Comparison of ENCODE assay signal across 1 cellular context in the genomic region with DNA sequence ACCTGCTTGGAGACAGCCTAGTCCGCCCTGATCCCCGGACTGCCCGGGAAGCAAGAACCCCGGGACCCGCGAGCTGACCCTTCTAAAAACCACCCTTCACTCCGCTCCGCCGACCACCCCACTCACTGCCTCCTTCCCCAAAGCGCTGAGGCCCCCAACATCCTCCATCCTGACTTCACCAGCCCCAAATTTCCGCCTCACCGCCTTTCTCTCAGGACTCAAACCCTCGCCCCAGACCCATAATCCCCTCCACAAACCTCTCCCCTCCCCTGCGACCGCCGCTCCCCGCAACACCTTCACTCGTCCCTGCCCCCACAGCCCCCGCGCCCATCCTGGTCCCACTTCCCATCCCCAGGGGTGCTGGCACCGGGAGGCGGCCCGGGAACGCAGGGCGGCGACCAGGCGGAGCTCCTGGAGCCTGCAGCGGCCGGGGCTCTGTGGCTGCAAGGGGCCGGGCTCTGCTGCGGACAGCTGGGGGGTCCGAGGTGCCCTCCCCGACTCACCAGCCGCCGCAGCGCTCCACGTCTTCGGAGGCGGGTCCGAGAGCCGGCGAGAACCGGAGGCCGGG.
A peak's percentile ranks its signal among the peaks of the same experiment; 100 is the strongest.
TF ChIP-seq lines count a peak whose summit lies in the region.

No MANE protein-coding gene starts in this region.

TF ChIP-seq in K562, 482 proteins besides CTCF, POLR2A, EP300 and RAD21 (continued from another document and continues in another):
- TF ChIP-seq ARID4B (CRISPR knock-in tag; IDR thresholded peaks at IDR 0.05) (peak; percentile 35; the same call in 1 of the 2 replicates), NONO (IDR thresholded peaks at IDR 0.05; ENCODE audit: low read depth in 2 of 2, low read length in 1 of 2) (peak; percentile 40 to 52; a peak in 2 of 4 replicates), CBX1 (IDR thresholded peaks at IDR 0.05; ENCODE audit: low read depth) (peak; percentile 18; the same call in 1 of the 2 replicates), ELF2 (CRISPR knock-in tag; IDR thresholded peaks at IDR 0.05) (peak; percentile 55; the same call in 1 of the 2 replicates), ZNF766 (CRISPR knock-in tag; conservative IDR thresholded peaks at IDR 0.05) (no peak), POLR2G (IDR thresholded peaks at IDR 0.05; ENCODE audit: low read depth, low read length) (peak; percentile 82), NFIC (IDR thresholded peaks at IDR 0.05) (peak; percentile 6; the same call in 1 of the 2 replicates), HDAC2 (IDR thresholded peaks at IDR 0.05) (peak; percentile 49; the same call in 1 of the 2 replicates), POLR3G (IDR thresholded peaks at IDR 0.05; ENCODE audit: extremely low read depth, insufficient read length, insufficient replicate concordance) (no peak), SMAD4 (CRISPR knock-in tag; conservative IDR thresholded peaks at IDR 0.05) (no peak), GTF2F1 (IDR thresholded peaks at IDR 0.05; ENCODE audit: low read depth, low read length) (no peak), SNIP1 (IDR thresholded peaks at IDR 0.05; ENCODE audit: low read depth) (no peak), ZNF184 (CRISPR knock-in tag; IDR thresholded peaks at IDR 0.05) (no peak), NCOA1 (IDR thresholded peaks at IDR 0.05; ENCODE audit: low read depth) (no peak; the same call in 1 of the 2 replicates), CHCHD3 (CRISPR knock-in tag; IDR thresholded peaks at IDR 0.05) (no peak), FOXK1 (CRISPR knock-in tag; IDR thresholded peaks at IDR 0.05; ENCODE audit: borderline replicate concordance) (no peak), TRIM28 (IDR thresholded peaks at IDR 0.05) (0 out of 2 replicates have a peak, but pooled peaks have one; percentile 43), GATA2 (CRISPR knock-in tag; IDR thresholded peaks at IDR 0.05) (no peak), ZBTB7A (IDR thresholded peaks at IDR 0.05; ENCODE audit: borderline replicate concordance, control insufficient read depth, low read depth, low read length) (0 out of 2 replicates have a peak, but pooled peaks have one; percentile 34), POLR3A (IDR thresholded peaks at IDR 0.05; ENCODE audit: borderline replicate concordance, extremely low read depth, insufficient read depth, insufficient read length) (no peak), BRF1 (IDR thresholded peaks at IDR 0.05; ENCODE audit: borderline replicate concordance, extremely low read depth, insufficient read length) (no peak), MTF1 (CRISPR knock-in tag; IDR thresholded peaks at IDR 0.05; ENCODE audit: borderline replicate concordance) (no peak), KAT7 (CRISPR knock-in tag; IDR thresholded peaks at IDR 0.05; ENCODE audit: borderline replicate concordance) (0 out of 2 replicates have a peak, but pooled peaks have one; percentile 71), KHSRP (IDR thresholded peaks at IDR 0.05) (no peak), HNRNPUL1 (IDR thresholded peaks at IDR 0.05; ENCODE audit: low read length) (no peak), SMAD1 (IDR thresholded peaks at IDR 0.05; ENCODE audit: low read depth, low read length, partially characterized antibody) (no peak), RB1 (IDR thresholded peaks at IDR 0.05; ENCODE audit: low read depth) (peak; percentile 65; the same call in 1 of the 2 replicates), GTF2A2 (tag; IDR thresholded peaks at IDR 0.05) (no peak), ZNF589 (CRISPR knock-in tag; IDR thresholded peaks at IDR 0.05; ENCODE audit: low read depth) (no peak), SMARCE1 (IDR thresholded peaks at IDR 0.05) (peak; percentile 78)
- TF ChIP-seq, protein P1, sequence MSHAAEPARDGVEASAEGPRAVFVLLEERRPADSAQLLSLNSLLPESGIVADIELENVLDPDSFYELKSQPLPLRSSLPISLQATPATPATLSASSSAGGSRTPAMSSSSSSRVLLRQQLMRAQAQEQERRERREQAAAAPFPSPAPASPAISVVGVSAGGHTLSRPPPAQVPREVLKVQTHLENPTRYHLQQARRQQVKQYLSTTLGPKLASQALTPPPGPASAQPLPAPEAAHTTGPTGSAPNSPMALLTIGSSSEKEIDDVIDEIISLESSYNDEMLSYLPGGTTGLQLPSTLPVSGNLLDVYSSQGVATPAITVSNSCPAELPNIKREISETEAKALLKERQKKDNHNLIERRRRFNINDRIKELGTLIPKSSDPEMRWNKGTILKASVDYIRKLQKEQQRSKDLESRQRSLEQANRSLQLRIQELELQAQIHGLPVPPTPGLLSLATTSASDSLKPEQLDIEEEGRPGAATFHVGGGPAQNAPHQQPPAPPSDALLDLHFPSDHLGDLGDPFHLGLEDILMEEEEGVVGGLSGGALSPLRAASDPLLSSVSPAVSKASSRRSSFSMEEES (CRISPR knock-in tag; IDR thresholded peaks at IDR 0.05), result no peak
- TF ChIP-seq, protein P2, sequence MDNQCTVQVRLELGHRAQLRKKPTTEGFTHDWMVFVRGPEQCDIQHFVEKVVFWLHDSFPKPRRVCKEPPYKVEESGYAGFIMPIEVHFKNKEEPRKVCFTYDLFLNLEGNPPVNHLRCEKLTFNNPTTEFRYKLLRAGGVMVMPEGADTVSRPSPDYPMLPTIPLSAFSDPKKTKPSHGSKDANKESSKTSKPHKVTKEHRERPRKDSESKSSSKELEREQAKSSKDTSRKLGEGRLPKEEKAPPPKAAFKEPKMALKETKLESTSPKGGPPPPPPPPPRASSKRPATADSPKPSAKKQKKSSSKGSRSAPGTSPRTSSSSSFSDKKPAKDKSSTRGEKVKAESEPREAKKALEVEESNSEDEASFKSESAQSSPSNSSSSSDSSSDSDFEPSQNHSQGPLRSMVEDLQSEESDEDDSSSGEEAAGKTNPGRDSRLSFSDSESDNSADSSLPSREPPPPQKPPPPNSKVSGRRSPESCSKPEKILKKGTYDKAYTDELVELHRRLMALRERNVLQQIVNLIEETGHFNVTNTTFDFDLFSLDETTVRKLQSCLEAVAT (IDR thresholded peaks at IDR 0.05), result peak; percentile 70 to 87; a peak in 3 of 4 replicates
- TF ChIP-seq, protein P3, sequence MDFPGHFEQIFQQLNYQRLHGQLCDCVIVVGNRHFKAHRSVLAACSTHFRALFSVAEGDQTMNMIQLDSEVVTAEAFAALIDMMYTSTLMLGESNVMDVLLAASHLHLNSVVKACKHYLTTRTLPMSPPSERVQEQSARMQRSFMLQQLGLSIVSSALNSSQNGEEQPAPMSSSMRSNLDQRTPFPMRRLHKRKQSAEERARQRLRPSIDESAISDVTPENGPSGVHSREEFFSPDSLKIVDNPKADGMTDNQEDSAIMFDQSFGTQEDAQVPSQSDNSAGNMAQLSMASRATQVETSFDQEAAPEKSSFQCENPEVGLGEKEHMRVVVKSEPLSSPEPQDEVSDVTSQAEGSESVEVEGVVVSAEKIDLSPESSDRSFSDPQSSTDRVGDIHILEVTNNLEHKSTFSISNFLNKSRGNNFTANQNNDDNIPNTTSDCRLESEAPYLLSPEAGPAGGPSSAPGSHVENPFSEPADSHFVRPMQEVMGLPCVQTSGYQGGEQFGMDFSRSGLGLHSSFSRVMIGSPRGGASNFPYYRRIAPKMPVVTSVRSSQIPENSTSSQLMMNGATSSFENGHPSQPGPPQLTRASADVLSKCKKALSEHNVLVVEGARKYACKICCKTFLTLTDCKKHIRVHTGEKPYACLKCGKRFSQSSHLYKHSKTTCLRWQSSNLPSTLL (IDR thresholded peaks at IDR 0.05), result peak; percentile 64; the same call in 1 of the 2 replicates
- TF ChIP-seq, protein P4, sequence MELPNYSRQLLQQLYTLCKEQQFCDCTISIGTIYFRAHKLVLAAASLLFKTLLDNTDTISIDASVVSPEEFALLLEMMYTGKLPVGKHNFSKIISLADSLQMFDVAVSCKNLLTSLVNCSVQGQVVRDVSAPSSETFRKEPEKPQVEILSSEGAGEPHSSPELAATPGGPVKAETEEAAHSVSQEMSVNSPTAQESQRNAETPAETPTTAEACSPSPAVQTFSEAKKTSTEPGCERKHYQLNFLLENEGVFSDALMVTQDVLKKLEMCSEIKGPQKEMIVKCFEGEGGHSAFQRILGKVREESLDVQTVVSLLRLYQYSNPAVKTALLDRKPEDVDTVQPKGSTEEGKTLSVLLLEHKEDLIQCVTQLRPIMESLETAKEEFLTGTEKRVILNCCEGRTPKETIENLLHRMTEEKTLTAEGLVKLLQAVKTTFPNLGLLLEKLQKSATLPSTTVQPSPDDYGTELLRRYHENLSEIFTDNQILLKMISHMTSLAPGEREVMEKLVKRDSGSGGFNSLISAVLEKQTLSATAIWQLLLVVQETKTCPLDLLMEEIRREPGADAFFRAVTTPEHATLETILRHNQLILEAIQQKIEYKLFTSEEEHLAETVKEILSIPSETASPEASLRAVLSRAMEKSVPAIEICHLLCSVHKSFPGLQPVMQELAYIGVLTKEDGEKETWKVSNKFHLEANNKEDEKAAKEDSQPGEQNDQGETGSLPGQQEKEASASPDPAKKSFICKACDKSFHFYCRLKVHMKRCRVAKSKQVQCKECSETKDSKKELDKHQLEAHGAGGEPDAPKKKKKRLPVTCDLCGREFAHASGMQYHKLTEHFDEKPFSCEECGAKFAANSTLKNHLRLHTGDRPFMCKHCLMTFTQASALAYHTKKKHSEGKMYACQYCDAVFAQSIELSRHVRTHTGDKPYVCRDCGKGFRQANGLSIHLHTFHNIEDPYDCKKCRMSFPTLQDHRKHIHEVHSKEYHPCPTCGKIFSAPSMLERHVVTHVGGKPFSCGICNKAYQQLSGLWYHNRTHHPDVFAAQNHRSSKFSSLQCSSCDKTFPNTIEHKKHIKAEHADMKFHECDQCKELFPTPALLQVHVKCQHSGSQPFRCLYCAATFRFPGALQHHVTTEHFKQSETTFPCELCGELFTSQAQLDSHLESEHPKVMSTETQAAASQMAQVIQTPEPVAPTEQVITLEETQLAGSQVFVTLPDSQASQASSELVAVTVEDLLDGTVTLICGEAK (IDR thresholded peaks at IDR 0.05), result peak; percentile 62
- TF ChIP-seq, protein P4 (CRISPR knock-in tag; IDR thresholded peaks at IDR 0.05), result no peak
- TF ChIP-seq, protein P5, sequence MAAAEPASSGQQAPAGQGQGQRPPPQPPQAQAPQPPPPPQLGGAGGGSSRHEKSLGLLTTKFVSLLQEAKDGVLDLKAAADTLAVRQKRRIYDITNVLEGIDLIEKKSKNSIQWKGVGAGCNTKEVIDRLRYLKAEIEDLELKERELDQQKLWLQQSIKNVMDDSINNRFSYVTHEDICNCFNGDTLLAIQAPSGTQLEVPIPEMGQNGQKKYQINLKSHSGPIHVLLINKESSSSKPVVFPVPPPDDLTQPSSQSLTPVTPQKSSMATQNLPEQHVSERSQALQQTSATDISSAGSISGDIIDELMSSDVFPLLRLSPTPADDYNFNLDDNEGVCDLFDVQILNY (CRISPR knock-in tag; IDR thresholded peaks at IDR 0.05), result 0 out of 2 replicates have a peak, but pooled peaks have one; percentile 22
- TF ChIP-seq, protein P6, sequence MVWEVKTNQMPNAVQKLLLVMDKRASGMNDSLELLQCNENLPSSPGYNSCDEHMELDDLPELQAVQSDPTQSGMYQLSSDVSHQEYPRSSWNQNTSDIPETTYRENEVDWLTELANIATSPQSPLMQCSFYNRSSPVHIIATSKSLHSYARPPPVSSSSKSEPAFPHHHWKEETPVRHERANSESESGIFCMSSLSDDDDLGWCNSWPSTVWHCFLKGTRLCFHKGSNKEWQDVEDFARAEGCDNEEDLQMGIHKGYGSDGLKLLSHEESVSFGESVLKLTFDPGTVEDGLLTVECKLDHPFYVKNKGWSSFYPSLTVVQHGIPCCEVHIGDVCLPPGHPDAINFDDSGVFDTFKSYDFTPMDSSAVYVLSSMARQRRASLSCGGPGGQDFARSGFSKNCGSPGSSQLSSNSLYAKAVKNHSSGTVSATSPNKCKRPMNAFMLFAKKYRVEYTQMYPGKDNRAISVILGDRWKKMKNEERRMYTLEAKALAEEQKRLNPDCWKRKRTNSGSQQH (CRISPR knock-in tag; IDR thresholded peaks at IDR 0.05), result peak; percentile 90; the same call in 1 of the 2 replicates
